ENCODE assay signal across 14 cellular contexts in the genomic region with DNA sequence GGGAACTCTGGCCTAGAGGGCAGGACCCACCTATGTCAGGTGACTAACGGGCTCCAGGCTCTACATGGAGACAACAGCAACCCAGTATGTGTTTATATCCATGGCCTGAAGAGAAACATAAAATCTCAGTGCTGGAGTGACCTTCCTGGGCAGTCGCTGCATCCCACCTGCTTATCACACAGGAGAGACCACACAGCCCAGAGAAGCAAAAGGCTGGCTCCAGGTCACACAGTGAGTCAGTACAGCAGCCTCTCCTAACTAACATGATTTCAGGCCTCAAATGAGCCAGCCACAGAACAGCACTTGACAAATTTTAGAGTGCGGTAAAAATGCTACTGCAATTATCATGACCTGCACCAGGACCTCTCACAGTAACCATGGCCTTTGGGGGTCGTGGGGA.
"Had no signal": no experiment of that assay in that cellular context is flagged by ENCODE, and none has a peak within 500 bp of the region (broad histone marks: within the 10 kb centered on the region; RNA-seq: fewer than 3 reads in every experiment).

No MANE protein-coding gene starts in this region.

- H3K4me2 ChIP-seq: neural progenitor cell had no signal

- H3K36me3 ChIP-seq: neural progenitor cell, upper lobe of right lung had no signal

- ATAC-seq: left colon, T-cell, upper lobe of right lung had no signal

- H2AFZ ChIP-seq: neural progenitor cell, parathyroid adenoma had no signal

- H3K9me3 Mint-ChIP-seq: activated T-helper 17 cell treated with anti-CD3 and anti-CD28 coated beads, Interleukin-2, amount 50 U/mL, for 72 hours; dendritic cell treated with granulocyte-macrophage colony-stimulating factor and Interleukin-4, amounts not matched to agents 40 ng/mL and 50 ng/mL, for 4 days; immature natural killer cell; neural progenitor cell; T-cell had no signal

- H3K4me3 Mint-ChIP-seq: activated naive CD4-positive, alpha-beta T cell treated with anti-CD3 and anti-CD28 coated beads, Interleukin-2, amount 10 ng/mL, durations not matched to agents 7 days and 5 days; activated T-helper 17 cell treated with anti-CD3 and anti-CD28 coated beads, Interleukin-2, amount 50 U/mL, for 72 hours; dendritic cell treated with granulocyte-macrophage colony-stimulating factor and Interleukin-4, amounts not matched to agents 40 ng/mL and 50 ng/mL, for 4 days; neural progenitor cell; T-cell had no signal

- H3K36me3 Mint-ChIP-seq: neural progenitor cell, T-cell had no signal

- H3K4me3 ChIP-seq: neural progenitor cell, testis, upper lobe of right lung had no signal

- H3K27me3 ChIP-seq: neural progenitor cell, testis, upper lobe of right lung had no signal

- DNase-seq: activated CD4-positive, alpha-beta T cell treated with anti-CD3 and anti-CD28 coated beads for 4 hours; activated CD8-positive, alpha-beta memory T cell treated with anti-CD3 and anti-CD28 coated beads for 24 hours; activated naive CD4-positive, alpha-beta T cell treated with anti-CD3 and anti-CD28 coated beads, Interleukin-2, amount 10 ng/mL, durations not matched to agents 7 days and 5 days; central memory CD4-positive, alpha-beta T cell; immature natural killer cell; left colon; stimulated activated naive CD4-positive, alpha-beta T cell treated with Interleukin-2 at 50 U/mL for 16 hours; T-cell; testis; upper lobe of right lung had no signal

- H3K27ac Mint-ChIP-seq: activated naive CD4-positive, alpha-beta T cell treated with anti-CD3 and anti-CD28 coated beads, Interleukin-2, amount 10 ng/mL, durations not matched to agents 7 days and 5 days; activated T-helper 17 cell treated with anti-CD3 and anti-CD28 coated beads, Interleukin-2, amount 50 U/mL, for 72 hours; dendritic cell treated with granulocyte-macrophage colony-stimulating factor and Interleukin-4, amounts not matched to agents 40 ng/mL and 50 ng/mL, for 4 days had no signal

- H3K27me3 Mint-ChIP-seq: activated T-helper 17 cell treated with anti-CD3 and anti-CD28 coated beads, Interleukin-2, amount 50 U/mL, for 72 hours; T-cell had no signal

- H3K9me3 ChIP-seq: testis, upper lobe of right lung had no signal

- H3K27ac ChIP-seq: neural progenitor cell, parathyroid adenoma, testis, upper lobe of right lung had no signal

- H3K4me1 ChIP-seq: neural progenitor cell, parathyroid adenoma, upper lobe of right lung had no signal

- H3K9ac ChIP-seq: neural progenitor cell, parathyroid adenoma had no signal

- H3K79me2 ChIP-seq: parathyroid adenoma had no signal
